Comparison of ENCODE assay signal across 8 cellular contexts in genomic region chr1:39272027-39272790, GRCh38.
DNase-seq lines count a peak whose midpoint lies in the region; ATAC-seq and TF ChIP-seq lines count a peak whose summit lies in the region.

No MANE protein-coding gene starts in this region.

- H4K91ac ChIP-seq in IMR-90 (ENCODE audit: insufficient read depth, low read depth, low read length) = no peak overlapping the region

- peaks cover 38% of the 10 kb centered on the region for H3K36me3 Mint-ChIP-seq in CD8-positive, alpha-beta T cell
- peaks cover 57% of the 10 kb centered on the region for H3K36me3 Mint-ChIP-seq in activated T-helper 17 cell treated with anti-CD3 and anti-CD28 coated beads, Interleukin-2, amount 50 U/mL, for 72 hours (ENCODE audit: low read depth)

- H3K36me3 ChIP-seq in CD8-positive, alpha-beta T cell (ENCODE audit: insufficient read depth, low read length) = no peaks in the 10 kb centered on the region
- peaks cover 5% of the 10 kb centered on the region for H3K36me3 ChIP-seq in IMR-90 (ENCODE audit: control insufficient read depth, insufficient read depth, low read length)

- H2AFZ ChIP-seq in IMR-90 (replicated peaks; ENCODE audit: low read length, poor library complexity) = no peak overlapping the region

- BruUV-seq in IMR-90 (replicated peaks; lab: Mats Ljungman, UMichigan) = no TSS peak

- H3K18ac ChIP-seq in IMR-90 (ENCODE audit: low read depth, low read length) = no peak overlapping the region

- no peak overlapping the region for H2BK20ac ChIP-seq in IMR-90 (ENCODE audit: low read depth, low read length)

- H3K9me1 ChIP-seq in IMR-90 (ENCODE audit: insufficient read depth, low read length) = peaks cover 36% of the 10 kb centered on the region

- peaks cover 11% of the 10 kb centered on the region for H3K4me1 ChIP-seq in CD8-positive, alpha-beta T cell (ENCODE audit: insufficient read depth, low read length)
- H3K4me1 ChIP-seq in IMR-90 (ENCODE audit: control insufficient read depth, insufficient read depth, low read length) = peaks cover 19% of the 10 kb centered on the region

- H3K79me1 ChIP-seq in IMR-90 (ENCODE audit: low read depth in 1 of 2, low read length in 2 of 2) = peaks cover 34 to 68% of the 10 kb centered on the region in 2 experiments

- TF ChIP-seq POLR2A in IMR-90 (IDR thresholded peaks at IDR 0.05; ENCODE audit: low read depth, low read length) = no peak

- H3K9me3 ChIP-seq in CD8-positive, alpha-beta T cell (ENCODE audit: low read length) = no peaks in the 10 kb centered on the region
- H3K9me3 ChIP-seq in IMR-90 (ENCODE audit: control insufficient read depth, insufficient read depth, low read length) = no peaks in the 10 kb centered on the region

- peak overlapping the region; percentile 52; the same call in 1 of the 2 replicates for H3K23ac ChIP-seq in IMR-90 (ENCODE audit: low read depth, low read length)

- H3K4me3 Mint-ChIP-seq in CD8-positive, alpha-beta T cell = no peak overlapping the region
- H3K4me3 Mint-ChIP-seq in activated T-helper 17 cell treated with anti-CD3 and anti-CD28 coated beads, Interleukin-2, amount 50 U/mL, for 72 hours = peak overlapping the region; percentile 20

- dilution Hi-C loops in IMR-90 (cut with HindIII; ENCODE audit: low sequenced_read_pairs, unreplicated experiment) = no loop called here

- 0 out of 2 replicates have a peak overlapping the region, but pooled peaks have one; percentile 34 for H3K14ac ChIP-seq in IMR-90 (replicated peaks; ENCODE audit: low read depth, low read length)

- no CpG with 5 or more reads among the region's 3 CpGs for WGBS in IMR-90 (ENCODE audit: extremely low coverage in 2 of 2, insufficient read length in 1 of 2), 2 experiments

- H2AK9ac ChIP-seq in IMR-90 (replicated peaks; ENCODE audit: low read depth, low read length, poor library complexity) = peak overlapping the region; percentile 31

- no peak for TF ChIP-seq CTCF in CD8-positive, alpha-beta T cell (IDR thresholded peaks at IDR 0.05)
- no peak for TF ChIP-seq CTCF in IMR-90 (conservative IDR thresholded peaks at IDR 0.05; ENCODE audit: low read depth, low read length)

- intact Hi-C loops in CD8-positive, alpha-beta T cell (cut with DNase I, micrococcal nuclease) = no loop called here
- intact Hi-C loops in IMR-90 (cut with micrococcal nuclease) = no loop called here

- no peak for TF ChIP-seq RAD21 in IMR-90 (IDR thresholded peaks at IDR 0.05; ENCODE audit: low read length)

- H3K56ac ChIP-seq in IMR-90 (ENCODE audit: extremely low read depth, insufficient read depth, low read length) = no peak overlapping the region

- in situ Hi-C loops in IMR-90 (cut with MboI; ENCODE audit: low sequenced_read_pairs) = no loop called here

- no peak overlapping the region for H2AK5ac ChIP-seq in IMR-90 (ENCODE audit: low read depth, low read length)

- H3K4me2 ChIP-seq in IMR-90 (ENCODE audit: low read depth, low read length) = peak overlapping the region; percentile 1; the same call in 1 of the 2 replicates

- CTCF ChIA-PET in CD8-positive, alpha-beta T cell (lab: Charles Lee) = interaction anchor here (0.9 to 1.6 kb wide), 6 partner anchors 14 to 173 kb away, joined by 3 to 8 read pairs (median 3); no protein-coding TSS in a partner anchor
- CTCF ChIA-PET in IMR-90 (lab: Yijun Ruan, JAX) = interaction anchor here (1.4 kb wide), 1 partner anchor 267 kb away, joined by 3 read pairs; no protein-coding TSS in a partner anchor

- H3K4ac ChIP-seq in IMR-90 (ENCODE audit: low read depth, low read length) = no peak overlapping the region; the same call in 1 of the 2 replicates

- no peaks in the 10 kb centered on the region for H3K27me3 Mint-ChIP-seq in CD8-positive, alpha-beta T cell (ENCODE audit: low read depth)
- H3K27me3 Mint-ChIP-seq in activated T-helper 17 cell treated with anti-CD3 and anti-CD28 coated beads, Interleukin-2, amount 50 U/mL, for 72 hours = no peaks in the 10 kb centered on the region

- no peak overlapping the region for H3K27ac ChIP-seq in CD8-positive, alpha-beta T cell (ENCODE audit: low read depth, low read length)
- H3K27ac ChIP-seq in IMR-90 (ENCODE audit: insufficient read depth, low read length) = peak overlapping the region; percentile 44; the same call in 1 of the 2 replicates

- H4K8ac ChIP-seq in IMR-90 (ENCODE audit: low read depth in 2 of 2, low read length in 2 of 2) = peak overlapping the region in 1 of 2 experiments; percentile 43; a peak in 1 of 4 replicates

- no peak overlapping the region for H2BK5ac ChIP-seq in IMR-90 (ENCODE audit: low read depth, low read length, poor library complexity, severe bottlenecking)

- no peak overlapping the region for H2BK120ac ChIP-seq in IMR-90 (ENCODE audit: low read depth, low read length)

- H3K4me3 ChIP-seq in CD8-positive, alpha-beta T cell (ENCODE audit: low read depth, low read length) = no peak overlapping the region
- no peak overlapping the region for H3K4me3 ChIP-seq in IMR-90 (ENCODE audit: insufficient read depth, low read depth, low read length)

- no peak for DNase-seq in CD8-positive, alpha-beta T cell
- peak; percentile 53 for DNase-seq in IMR-90
- DNase-seq in lung microvascular endothelial cell (ENCODE audit: low read depth in 2 of 2) = peak; percentile 80 to 82
- no peak for DNase-seq in ureter (ENCODE audit: low spot score)
- no peak for DNase-seq in T1000 (lab: John Stamatoyannopoulos, UW)

- H3K9me3 Mint-ChIP-seq in CD8-positive, alpha-beta T cell = no peaks in the 10 kb centered on the region
- no peaks in the 10 kb centered on the region for H3K9me3 Mint-ChIP-seq in activated T-helper 17 cell treated with anti-CD3 and anti-CD28 coated beads, Interleukin-2, amount 50 U/mL, for 72 hours

- H3K4me1 Mint-ChIP-seq in CD8-positive, alpha-beta T cell (ENCODE audit: low read depth) = peaks cover 72% of the 10 kb centered on the region
- H3K4me1 Mint-ChIP-seq in activated T-helper 17 cell treated with anti-CD3 and anti-CD28 coated beads, Interleukin-2, amount 50 U/mL, for 72 hours = peaks cover 55% of the 10 kb centered on the region

- peaks cover 70% of the 10 kb centered on the region for H4K20me1 ChIP-seq in IMR-90 (ENCODE audit: insufficient read depth, low read length)

- peak overlapping the region; percentile 71 for H3K27ac Mint-ChIP-seq in CD8-positive, alpha-beta T cell
- H3K27ac Mint-ChIP-seq in activated T-helper 17 cell treated with anti-CD3 and anti-CD28 coated beads, Interleukin-2, amount 50 U/mL, for 72 hours = peak overlapping the region; percentile 42

- no peak overlapping the region; the same call in 1 of the 2 replicates for H3K9ac ChIP-seq in IMR-90 (ENCODE audit: low read depth, low read length)

- no peaks in the 10 kb centered on the region for H3K27me3 ChIP-seq in CD8-positive, alpha-beta T cell (ENCODE audit: insufficient read depth, low read length)
- no peaks in the 10 kb centered on the region for H3K27me3 ChIP-seq in IMR-90 (ENCODE audit: control insufficient read depth, insufficient read depth, low read length)

- ATAC-seq in CD8-positive, alpha-beta T cell = no peak
- ATAC-seq in GM19035 (IDR thresholded peaks at IDR 0.05; ENCODE audit: unreplicated experiment) (peak; percentile 46), IMR-90 (ENCODE audit: low read depth) (peak; percentile 46), GM19328 (IDR thresholded peaks at IDR 0.05; ENCODE audit: unreplicated experiment) (no peak)
- peak; percentile 60 for ATAC-seq in activated T-helper 17 cell treated with anti-CD3 and anti-CD28 coated beads, Interleukin-2, amount 50 U/mL, for 72 hours (replicated peaks)

- POLR2A ChIA-PET in CD8-positive, alpha-beta T cell (lab: Charles Lee) = interaction anchor here (0.6 to 0.8 kb wide), 2 partner anchors 14 to 81 kb away, joined by 3 to 4 read pairs; no protein-coding TSS in a partner anchor
- POLR2A ChIA-PET in IMR-90 (lab: Charles Lee; ENCODE audit: unreplicated experiment) = no interaction called here

- no peak overlapping the region for H2BK15ac ChIP-seq in IMR-90 (ENCODE audit: low read depth, low read length)

- H4K5ac ChIP-seq in IMR-90 (ENCODE audit: low read depth, low read length) = no peak overlapping the region

TF ChIP-seq in IMR-90, 13 proteins besides CTCF, POLR2A, EP300 and RAD21:
- TF ChIP-seq MAZ (IDR thresholded peaks at IDR 0.05; ENCODE audit: borderline replicate concordance, low read depth, low read length) (no peak), ELK1 (IDR thresholded peaks at IDR 0.05; ENCODE audit: borderline replicate concordance, low read depth, low read length) (no peak), RCOR1 (IDR thresholded peaks at IDR 0.05; ENCODE audit: insufficient replicate concordance, low read length) (no peak), RFX5 (IDR thresholded peaks at IDR 0.05; ENCODE audit: low read depth, low read length) (no peak), CHD1 (IDR thresholded peaks at IDR 0.05; ENCODE audit: low read depth, low read length) (no peak), MAFK (IDR thresholded peaks at IDR 0.05; ENCODE audit: low read depth, low read length) (no peak), NFE2L2 (IDR thresholded peaks at IDR 0.05; ENCODE audit: low read depth, low read length) (no peak), MXI1 (IDR thresholded peaks at IDR 0.05; ENCODE audit: borderline replicate concordance, low read depth, low read length) (no peak), BHLHE40 (IDR thresholded peaks at IDR 0.05; ENCODE audit: low read depth, low read length) (no peak), CEBPB (IDR thresholded peaks at IDR 0.05; ENCODE audit: low read depth, low read length) (no peak), SMC3 (IDR thresholded peaks at IDR 0.05; ENCODE audit: low read depth, low read length) (no peak), FOS (IDR thresholded peaks at IDR 0.05; ENCODE audit: low read depth, low read length) (no peak)
- TF ChIP-seq, protein P1, sequence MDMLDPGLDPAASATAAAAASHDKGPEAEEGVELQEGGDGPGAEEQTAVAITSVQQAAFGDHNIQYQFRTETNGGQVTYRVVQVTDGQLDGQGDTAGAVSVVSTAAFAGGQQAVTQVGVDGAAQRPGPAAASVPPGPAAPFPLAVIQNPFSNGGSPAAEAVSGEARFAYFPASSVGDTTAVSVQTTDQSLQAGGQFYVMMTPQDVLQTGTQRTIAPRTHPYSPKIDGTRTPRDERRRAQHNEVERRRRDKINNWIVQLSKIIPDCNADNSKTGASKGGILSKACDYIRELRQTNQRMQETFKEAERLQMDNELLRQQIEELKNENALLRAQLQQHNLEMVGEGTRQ (IDR thresholded peaks at IDR 0.05; ENCODE audit: low read depth, low read length) = no peak

Comparison
In these comparisons a context has a peak if more than half of its experiments do, and no peak if none do; other contexts are left out.
1. ATAC-seq: peak in GM19035 (single experiment), IMR-90 (single experiment) and activated T-helper 17 cell treated with anti-CD3 and anti-CD28 coated beads, Interleukin-2, amount 50 U/mL, for 72 hours (single experiment); none in CD8-positive, alpha-beta T cell (single experiment) and GM19328 (single experiment).
2. DNase-seq: peak in IMR-90 (single experiment) and lung microvascular endothelial cell (2 of 2); none in CD8-positive, alpha-beta T cell (0 of 7), ureter (single experiment) and T1000 (single experiment).